Comparison of ENCODE assay signal across 12 cellular contexts in the genomic region with DNA sequence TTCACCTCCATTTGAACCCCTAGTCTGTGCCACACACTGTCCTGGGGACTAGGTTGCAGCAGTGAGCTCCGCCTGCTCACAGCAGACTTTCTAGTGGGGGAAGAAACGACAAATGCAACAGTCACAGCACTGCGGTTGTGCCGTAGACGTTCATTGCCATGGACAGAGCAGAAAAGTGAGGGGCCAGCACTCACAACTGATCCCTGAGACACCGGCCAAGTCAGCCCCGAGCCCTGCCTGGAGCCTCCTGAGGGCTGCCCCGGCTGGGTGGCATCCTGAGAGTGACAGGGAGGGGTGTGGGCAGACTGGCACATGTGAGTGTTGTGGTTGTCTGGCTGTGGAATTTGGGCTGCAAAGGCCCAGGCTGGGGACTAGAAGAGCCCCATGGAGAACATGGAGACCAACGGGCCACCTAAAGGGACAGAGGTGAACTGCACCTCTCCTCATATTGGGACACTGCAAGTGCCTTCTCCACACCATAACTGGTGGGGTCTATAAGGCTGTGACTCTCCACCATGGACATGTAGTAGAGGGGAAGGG. TPM values are rescaled to one million over a fixed set of nuclear protein-coding genes. Genes with fewer than 3 reads are reported as not detected.
DNase-seq lines count a peak whose midpoint lies in the region; ATAC-seq, FAIRE-seq and TF ChIP-seq lines count a peak whose summit lies in the region.
"Had no signal": no experiment of that assay in that cellular context is flagged by ENCODE, and none has a peak within 500 bp of the region (broad histone marks: within the 10 kb centered on the region; RNA-seq: fewer than 3 reads in every experiment).

No MANE protein-coding gene starts in this region.

- peaks cover 0 to 4% (median 0%) of the 10 kb centered on the region in 4 experiments; a peak in 1 of 8 replicates for H3K36me3 ChIP-seq in H1 (ENCODE audit: control insufficient read depth in 2 of 4, insufficient read depth in 4 of 4, low read length in 3 of 4)
- H3K36me3 ChIP-seq in sigmoid colon, result no peaks in the 10 kb centered on the region

- no peak overlapping the region for H3K56ac ChIP-seq in H1 (replicated peaks; ENCODE audit: insufficient read length, low read depth, low read length)

- no peak overlapping the region for H2BK15ac ChIP-seq in H1 (ENCODE audit: low read length)

- no peaks in the 10 kb centered on the region for H3K9me3 Mint-ChIP-seq in activated T-helper 1 cell treated with anti-CD3 and anti-CD28 coated beads, Interleukin-12 subunit alpha, Interleukin-12 subunit beta, Interleukin-2, Interleukin-4 antibody, amounts not matched to agents 30 ng/mL and 10 ng/mL and 1 ng/mL, durations not matched to agents 14 hours and 24 hours and 36 hours
- H3K9me3 Mint-ChIP-seq: activated T-helper 17 cell treated with anti-CD3 and anti-CD28 coated beads, Interleukin-2, amount 50 U/mL, for 72 hours had no signal

- H2BK120ac ChIP-seq in H1 (replicated peaks; ENCODE audit: low read depth, low read length), result no peak overlapping the region

- intact Hi-C loops in sigmoid colon (cut with DNase I), result no loop called here
- intact Hi-C loops in activated T-helper 1 cell treated with anti-CD3 and anti-CD28 coated beads, Interleukin-12 subunit alpha, Interleukin-12 subunit beta, Interleukin-2, Interleukin-4 antibody, amounts not matched to agents 30 ng/mL and 10 ng/mL and 1 ng/mL, durations not matched to agents 14 hours and 24 hours and 36 hours (cut with micrococcal nuclease), result no loop called here

- H3K79me2 ChIP-seq in H1 (ENCODE audit: control insufficient read depth in 1 of 2, insufficient read depth in 2 of 2, low read length in 2 of 2), result no peaks in the 10 kb centered on the region

- no peak overlapping the region for H3K14ac ChIP-seq in H1 (ENCODE audit: insufficient read length)

- no peak overlapping the region for H3K4me3 ChIP-seq in H1 (ENCODE audit: extremely low read depth in 1 of 4, insufficient read depth in 2 of 4, low read depth in 3 of 4, low read length in 4 of 4)
- no peak overlapping the region for H3K4me3 ChIP-seq in sigmoid colon

- H3K9me3 ChIP-seq in H1 (ENCODE audit: insufficient read depth in 2 of 2, low read depth in 1 of 2, low read length in 1 of 2), result no peaks in the 10 kb centered on the region
- H3K9me3 ChIP-seq in sigmoid colon, result no peaks in the 10 kb centered on the region

- TF ChIP-seq POLR2A in H1 (IDR thresholded peaks at IDR 0.05; ENCODE audit: control extremely low read depth in 1 of 2, low read depth in 2 of 2, low read length in 2 of 2) (no peak), sigmoid colon (IDR thresholded peaks at IDR 0.05) (no peak)

- WGBS in H1 (ENCODE audit: extremely low coverage in 1 of 2, insufficient coverage in 1 of 2, insufficient read length in 1 of 2, insufficient replicate concordance in 2 of 2, low coverage in 1 of 2, low lambda C conversion rate in 2 of 2, missing lambda C conversion rate in 1 of 2), 2 experiments, result 82% methylated on average over 9 of the region's 9 CpGs; no CpG with 5 or more reads in 1 of the 2 experiments
- WGBS in sigmoid colon, 2 donors, result 77 to 81% methylated on average over 9 of the region's 9 CpGs

- H3K79me1 ChIP-seq in H1 (ENCODE audit: low read depth, low read length), result no peaks in the 10 kb centered on the region

- H3K4ac ChIP-seq in H1 (replicated peaks; ENCODE audit: insufficient read length, low read depth, low read length), result no peak overlapping the region

- H2BK12ac ChIP-seq in H1 (ENCODE audit: low read depth, low read length), result no peak overlapping the region

- no peaks in the 10 kb centered on the region for H3K36me3 Mint-ChIP-seq in activated T-helper 1 cell treated with anti-CD3 and anti-CD28 coated beads, Interleukin-12 subunit alpha, Interleukin-12 subunit beta, Interleukin-2, Interleukin-4 antibody, amounts not matched to agents 30 ng/mL and 10 ng/mL and 1 ng/mL, durations not matched to agents 14 hours and 24 hours and 36 hours (ENCODE audit: low read depth)

- H2AFZ ChIP-seq in H1 (ENCODE audit: low read length), result no peak overlapping the region

- no peak overlapping the region for H4K5ac ChIP-seq in H1 (ENCODE audit: insufficient read length, low read depth, low read length)

- TF ChIP-seq RAD21 in H1 (IDR thresholded peaks at IDR 0.05 in 1 of 2, conservative IDR thresholded peaks at IDR 0.05 in 1 of 2; ENCODE audit: low read depth in 2 of 2, low read length in 2 of 2), result peak in 1 of 2 experiments; percentile 4; a peak in 1 of 4 replicates

- no peak overlapping the region for H2AK5ac ChIP-seq in H1 (ENCODE audit: low read depth, low read length)

- peak; percentile 50 for FAIRE-seq in H1 (lab: Jason Lieb, UNC)

- DNase-seq in activated effector memory CD4-positive, alpha-beta T cell treated with anti-CD3 and anti-CD28 coated beads, Interleukin-2, amount 50 U/mL, for 16 hours, result peak; percentile 6
- DNase-seq in activated effector memory CD4-positive, alpha-beta T cell treated with Interleukin-2 at 50 U/mL for 16 hours, result no peak
- DNase-seq in H1 (ENCODE audit: low read depth in 1 of 2, low spot score in 2 of 2) (no peak), sigmoid colon (peak; percentile 20), dedifferentiated amniotic fluid mesenchymal stem cell (ENCODE audit: extremely low spot score) (no peak)
- no peak for DNase-seq in activated T-helper 1 cell treated with anti-CD3 and anti-CD28 coated beads, Interleukin-12 subunit alpha, Interleukin-12 subunit beta, Interleukin-2, Interleukin-4 antibody, amounts not matched to agents 30 ng/mL and 10 ng/mL and 1 ng/mL, durations not matched to agents 14 hours and 24 hours and 36 hours (ENCODE audit: low spot score)
- DNase-seq: DMS153; GOT3; stimulated activated CD4-positive, alpha-beta T cell treated with anti-CD3 and anti-CD28 coated beads, Interleukin-4, amount 100 ng/mL, for 4 hours had no signal

- no peak overlapping the region for H3K23ac ChIP-seq in H1 (ENCODE audit: insufficient read length)

- H3K27me3 Mint-ChIP-seq in activated T-helper 1 cell treated with anti-CD3 and anti-CD28 coated beads, Interleukin-12 subunit alpha, Interleukin-12 subunit beta, Interleukin-2, Interleukin-4 antibody, amounts not matched to agents 30 ng/mL and 10 ng/mL and 1 ng/mL, durations not matched to agents 14 hours and 24 hours and 36 hours (ENCODE audit: insufficient read depth), result peaks cover 10% of the 10 kb centered on the region
- H3K27me3 Mint-ChIP-seq: activated T-helper 17 cell treated with anti-CD3 and anti-CD28 coated beads, Interleukin-2, amount 50 U/mL, for 72 hours had no signal

- 0 out of 2 replicates have a peak, but pooled peaks have one; percentile 8 for TF ChIP-seq CTCF in LNCAP (IDR thresholded peaks at IDR 0.05)
- TF ChIP-seq CTCF in H1 (IDR thresholded peaks at IDR 0.05; ENCODE audit: control extremely low read depth in 1 of 3, insufficient read depth in 1 of 3, low read depth in 1 of 3, low read length in 3 of 3), result peak in 2 of 3 experiments; percentile 16 to 51; a peak in 2 of 4 replicates
- TF ChIP-seq CTCF in sigmoid colon (IDR thresholded peaks at IDR 0.05), result no peak

- TF ChIP-seq EP300 in H1 (IDR thresholded peaks at IDR 0.05; ENCODE audit: borderline replicate concordance in 1 of 2, low read depth in 2 of 2, low read length in 2 of 2) (no peak), sigmoid colon (IDR thresholded peaks at IDR 0.05) (no peak)

- POLR2A ChIA-PET in H1 (lab: Charles Lee; ENCODE audit: partially characterized antibody), result interaction anchor here (1.3 kb wide), 1 partner anchor 13 kb away, joined by 3 read pairs; no protein-coding TSS in a partner anchor

- no peak overlapping the region for H3K18ac ChIP-seq in H1 (ENCODE audit: extremely low read depth, low read length)

- no peak overlapping the region for H2BK5ac ChIP-seq in H1 (ENCODE audit: low read depth, low read length)

- no peak overlapping the region for H3K27ac Mint-ChIP-seq in activated T-helper 1 cell treated with anti-CD3 and anti-CD28 coated beads, Interleukin-12 subunit alpha, Interleukin-12 subunit beta, Interleukin-2, Interleukin-4 antibody, amounts not matched to agents 30 ng/mL and 10 ng/mL and 1 ng/mL, durations not matched to agents 14 hours and 24 hours and 36 hours
- H3K27ac Mint-ChIP-seq: activated T-helper 17 cell treated with anti-CD3 and anti-CD28 coated beads, Interleukin-2, amount 50 U/mL, for 72 hours had no signal

- no peak overlapping the region for H2BK20ac ChIP-seq in H1 (ENCODE audit: low read length)

- H3K9ac ChIP-seq in H1 (replicated peaks in 1 of 4; ENCODE audit: extremely low read depth in 1 of 4, low read depth in 3 of 4, low read length in 3 of 4), result no peak overlapping the region

- peaks cover 0 to 4% of the 10 kb centered on the region in 2 experiments for H4K20me1 ChIP-seq in H1 (replicated peaks in 1 of 2; ENCODE audit: control insufficient read depth in 1 of 2, insufficient read depth in 2 of 2, low read length in 2 of 2)

- no peak overlapping the region for H3K4me2 ChIP-seq in H1 (ENCODE audit: insufficient read depth in 1 of 2, low read depth in 2 of 2, low read length in 2 of 2)

- no peak for ATAC-seq in HG03280 (IDR thresholded peaks at IDR 0.05; ENCODE audit: unreplicated experiment)
- ATAC-seq: activated T-helper 17 cell treated with anti-CD3 and anti-CD28 coated beads, Interleukin-2, amount 50 U/mL, for 72 hours had no signal

- CTCF ChIA-PET in H1 (lab: Charles Lee; ENCODE audit: partially characterized antibody), result interaction anchor here (0.9 to 28.7 kb wide), 11 partner anchors 7 to 128 kb away, joined by 3 to 408 read pairs (median 19); a partner anchor contains a TSS

- H3K4me1 Mint-ChIP-seq in activated T-helper 1 cell treated with anti-CD3 and anti-CD28 coated beads, Interleukin-12 subunit alpha, Interleukin-12 subunit beta, Interleukin-2, Interleukin-4 antibody, amounts not matched to agents 30 ng/mL and 10 ng/mL and 1 ng/mL, durations not matched to agents 14 hours and 24 hours and 36 hours (ENCODE audit: low read depth), result no peaks in the 10 kb centered on the region
- H3K4me1 Mint-ChIP-seq: activated T-helper 17 cell treated with anti-CD3 and anti-CD28 coated beads, Interleukin-2, amount 50 U/mL, for 72 hours had no signal

- H3K27me3 ChIP-seq in H1 (replicated peaks in 1 of 4; ENCODE audit: control insufficient read depth in 3 of 4, extremely low read depth in 1 of 4, insufficient read depth in 3 of 4, low read length in 3 of 4), result peaks cover 27 to 28% (median 27%) of the 10 kb centered on the region in 4 experiments
- peaks cover 15 to 27% (median 20%) of the 10 kb centered on the region in 3 donors for H3K27me3 ChIP-seq in sigmoid colon

- H3K23me2 ChIP-seq in H1 (ENCODE audit: low read depth, low read length), result no peaks in the 10 kb centered on the region; the same call in 1 of the 2 replicates

- no peak overlapping the region for H4K8ac ChIP-seq in H1 (ENCODE audit: extremely low read depth, insufficient read depth, low read length)

- H3K27ac ChIP-seq in H1 (ENCODE audit: low read depth, low read length), result no peak overlapping the region
- H3K27ac ChIP-seq in sigmoid colon, result no peak overlapping the region

- H3K4me3 Mint-ChIP-seq in activated T-helper 1 cell treated with anti-CD3 and anti-CD28 coated beads, Interleukin-12 subunit alpha, Interleukin-12 subunit beta, Interleukin-2, Interleukin-4 antibody, amounts not matched to agents 30 ng/mL and 10 ng/mL and 1 ng/mL, durations not matched to agents 14 hours and 24 hours and 36 hours, result no peak overlapping the region
- H3K4me3 Mint-ChIP-seq: activated T-helper 17 cell treated with anti-CD3 and anti-CD28 coated beads, Interleukin-2, amount 50 U/mL, for 72 hours had no signal

- no peak overlapping the region for H4K91ac ChIP-seq in H1 (replicated peaks; ENCODE audit: insufficient read length, low read length)

- H3K4me1 ChIP-seq in H1 (replicated peaks in 1 of 4; ENCODE audit: control insufficient read depth in 3 of 4, insufficient read depth in 4 of 4, low read length in 3 of 4), result peaks cover 0 to 9% (median under 1%) of the 10 kb centered on the region in 4 experiments; a peak in 3 of 7 replicates
- H3K4me1 ChIP-seq in sigmoid colon, result peaks cover 0 to 15% (median 13%) of the 10 kb centered on the region in 4 donors

RNA-seq across cellular contexts. Expression of a gene that starts 4.6 kb away (rescaled TPM):
- 0.63 and 1.1 TPM in 2 replicates for total RNA-seq in H1 (2021; fragmentation: NEBNext Ultra II Directional; extraction: Animal tissue kit (Norgen Biotek cat#: 25700))
- polyA plus RNA-seq in H1 (2011; rRNA removed) (0.80 and 1.2 TPM in 2 replicates), sigmoid colon (under 1 TPM in 1 of 3 donors, not detected in 2; 0.06 TPM)
- 0.98 TPM for polyA plus RNA-seq in H1 (2011; cell fraction: cytosol; rRNA removed)
- 1.5 TPM for polyA plus RNA-seq in H1 (2011; cell fraction: nucleus; rRNA removed)
- 0.35 to 0.94 TPM (median 0.85 TPM) in 4 replicates for polyA plus RNA-seq in H1 (2012, experiment 1 of 2)
- 0.56 TPM for polyA plus RNA-seq in H1 (2012, experiment 2 of 2)
- 1.1 TPM for polyA plus RNA-seq in H1 (2013, experiment 1 of 2)
- polyA plus RNA-seq in H1 (2013, experiment 2 of 2), result 1.1 TPM
- 0.69 and 0.73 TPM in 2 replicates for polyA minus RNA-seq in H1 (2011; rRNA and poly(A)+ RNA removed)
- 0.95 TPM for polyA minus RNA-seq in H1 (2011; cell fraction: cytosol; rRNA and poly(A)+ RNA removed)
- polyA minus RNA-seq in H1 (2011; cell fraction: nucleus; rRNA and poly(A)+ RNA removed), result 0.80 TPM
- not detected for total RNA-seq in sigmoid colon
- 0.10 TPM in 2 replicates for total RNA-seq in activated T-helper 1 cell treated with anti-CD3 and anti-CD28 coated beads, Interleukin-12 subunit alpha, Interleukin-12 subunit beta, Interleukin-2, Interleukin-4 antibody, amounts not matched to agents 30 ng/mL and 10 ng/mL and 1 ng/mL, durations not matched to agents 14 hours and 24 hours and 36 hours

RNA-seq across cellular contexts. Expression of a gene that starts 22.0 kb away (rescaled TPM):
- 4.3 and 6.2 TPM in 2 replicates for total RNA-seq in H1 (2021; fragmentation: NEBNext Ultra II Directional; extraction: Animal tissue kit (Norgen Biotek cat#: 25700))
- polyA plus RNA-seq in H1 (2011; rRNA removed) (6.3 and 13.9 TPM in 2 replicates), sigmoid colon (1 to 10 TPM in 1 of 3 donors, not detected in 2; 4.6 TPM)
- polyA plus RNA-seq in H1 (2011; cell fraction: cytosol; rRNA removed), result 12.3 TPM
- 54.8 TPM for polyA plus RNA-seq in H1 (2011; cell fraction: nucleus; rRNA removed)
- 3.0 to 5.7 TPM (median 5.2 TPM) in 4 replicates for polyA plus RNA-seq in H1 (2012, experiment 1 of 2)
- polyA plus RNA-seq in H1 (2012, experiment 2 of 2), result 3.0 TPM
- polyA plus RNA-seq in H1 (2013, experiment 1 of 2), result 2.3 TPM
- polyA plus RNA-seq in H1 (2013, experiment 2 of 2), result 1.7 TPM
- 4.0 and 5.4 TPM in 2 replicates for polyA minus RNA-seq in H1 (2011; rRNA and poly(A)+ RNA removed)
- polyA minus RNA-seq in H1 (2011; cell fraction: cytosol; rRNA and poly(A)+ RNA removed), result 9.1 TPM
- 10.0 TPM for polyA minus RNA-seq in H1 (2011; cell fraction: nucleus; rRNA and poly(A)+ RNA removed)
- 100 to 1,000 TPM in 1 of 4 donors, 10 to 100 TPM in 3; 33.9 to 135 (median 64.2) TPM for total RNA-seq in sigmoid colon
- 0.15 TPM in 1 of 2 replicates, not detected in the other for total RNA-seq in activated T-helper 1 cell treated with anti-CD3 and anti-CD28 coated beads, Interleukin-12 subunit alpha, Interleukin-12 subunit beta, Interleukin-2, Interleukin-4 antibody, amounts not matched to agents 30 ng/mL and 10 ng/mL and 1 ng/mL, durations not matched to agents 14 hours and 24 hours and 36 hours

RNA-seq across cellular contexts. Expression of a gene that starts 36.1 kb away (rescaled TPM):
- 94.7 and 98.5 TPM in 2 replicates for total RNA-seq in H1 (2021; fragmentation: NEBNext Ultra II Directional; extraction: Animal tissue kit (Norgen Biotek cat#: 25700))
- polyA plus RNA-seq in H1 (2011; rRNA removed) (87.7 and 132 TPM in 2 replicates), sigmoid colon (100 to 1,000 TPM in 1 of 3 donors, 10 to 100 TPM in 2; 67.9 to 158 (median 70.5) TPM)
- 71.7 TPM for polyA plus RNA-seq in H1 (2011; cell fraction: cytosol; rRNA removed)
- polyA plus RNA-seq in H1 (2011; cell fraction: nucleus; rRNA removed), result 267 TPM
- 96.7 to 155 TPM (median 133 TPM) in 4 replicates for polyA plus RNA-seq in H1 (2012, experiment 1 of 2)
- polyA plus RNA-seq in H1 (2012, experiment 2 of 2), result 109 TPM
- polyA plus RNA-seq in H1 (2013, experiment 1 of 2), result 57.5 TPM
- polyA plus RNA-seq in H1 (2013, experiment 2 of 2), result 58.8 TPM
- polyA minus RNA-seq in H1 (2011; rRNA and poly(A)+ RNA removed), result 66.1 and 98.8 TPM in 2 replicates
- polyA minus RNA-seq in H1 (2011; cell fraction: cytosol; rRNA and poly(A)+ RNA removed), result 84.7 TPM
- polyA minus RNA-seq in H1 (2011; cell fraction: nucleus; rRNA and poly(A)+ RNA removed), result 67.3 TPM
- total RNA-seq in sigmoid colon, result 10 to 100 TPM; 31.9 to 60.7 (median 35.1) TPM
- 5.9 and 6.0 TPM in 2 replicates for total RNA-seq in activated T-helper 1 cell treated with anti-CD3 and anti-CD28 coated beads, Interleukin-12 subunit alpha, Interleukin-12 subunit beta, Interleukin-2, Interleukin-4 antibody, amounts not matched to agents 30 ng/mL and 10 ng/mL and 1 ng/mL, durations not matched to agents 14 hours and 24 hours and 36 hours

RNA-seq across cellular contexts. Expression of a gene that starts 52.7 kb away (rescaled TPM):
- 15.8 and 16.6 TPM in 2 replicates for total RNA-seq in H1 (2021; fragmentation: NEBNext Ultra II Directional; extraction: Animal tissue kit (Norgen Biotek cat#: 25700))
- polyA plus RNA-seq in H1 (2011; rRNA removed) (32.1 and 34.9 TPM in 2 replicates), sigmoid colon (10 to 100 TPM; 36.7 to 40.8 (median 37.9) TPM)
- 24.8 TPM for polyA plus RNA-seq in H1 (2011; cell fraction: cytosol; rRNA removed)
- polyA plus RNA-seq in H1 (2011; cell fraction: nucleus; rRNA removed), result 29.3 TPM
- 15.3 to 19.7 TPM (median 16.7 TPM) in 4 replicates for polyA plus RNA-seq in H1 (2012, experiment 1 of 2)
- 24.7 TPM for polyA plus RNA-seq in H1 (2012, experiment 2 of 2)
- polyA plus RNA-seq in H1 (2013, experiment 1 of 2), result 14.3 TPM
- 15.1 TPM for polyA plus RNA-seq in H1 (2013, experiment 2 of 2)
- 12.1 and 15.2 TPM in 2 replicates for polyA minus RNA-seq in H1 (2011; rRNA and poly(A)+ RNA removed)
- 11.1 TPM for polyA minus RNA-seq in H1 (2011; cell fraction: cytosol; rRNA and poly(A)+ RNA removed)
- 9.1 TPM for polyA minus RNA-seq in H1 (2011; cell fraction: nucleus; rRNA and poly(A)+ RNA removed)
- 10 to 100 TPM; 31.8 to 49.0 (median 39.9) TPM for total RNA-seq in sigmoid colon
- total RNA-seq in activated T-helper 1 cell treated with anti-CD3 and anti-CD28 coated beads, Interleukin-12 subunit alpha, Interleukin-12 subunit beta, Interleukin-2, Interleukin-4 antibody, amounts not matched to agents 30 ng/mL and 10 ng/mL and 1 ng/mL, durations not matched to agents 14 hours and 24 hours and 36 hours, result 28.0 and 29.3 TPM in 2 replicates

Comparison
In these comparisons a context has a peak if more than half of its experiments do, and no peak if none do; other contexts are left out.
1. DNase-seq: peak in activated effector memory CD4-positive, alpha-beta T cell treated with anti-CD3 and anti-CD28 coated beads, Interleukin-2, amount 50 U/mL, for 16 hours (single experiment) and sigmoid colon (single experiment); none in activated effector memory CD4-positive, alpha-beta T cell treated with Interleukin-2 at 50 U/mL for 16 hours (single experiment), H1 (0 of 2), dedifferentiated amniotic fluid mesenchymal stem cell (single experiment) and activated T-helper 1 cell treated with anti-CD3 and anti-CD28 coated beads, Interleukin-12 subunit alpha, Interleukin-12 subunit beta, Interleukin-2, Interleukin-4 antibody, amounts not matched to agents 30 ng/mL and 10 ng/mL and 1 ng/mL, durations not matched to agents 14 hours and 24 hours and 36 hours (single experiment).
2. CTCF ChIP-seq: peak in LNCAP (single experiment) and H1 (2 of 3); none in sigmoid colon (0 of 4).